ENCODE assay signal across 8 cellular contexts in genomic region chr15:75451674-75452363, GRCh38. TPM values are rescaled to one million over a fixed set of nuclear protein-coding genes. Genes with fewer than 3 reads are reported as not detected.
DNase-seq lines count a peak whose midpoint lies in the region; ATAC-seq and TF ChIP-seq lines count a peak whose summit lies in the region.

TSS of gene SIN3A (minus strand) at chr15:75451690. CDS start at chr15:75430375, 21,315 bp downstream.

- H3F3A ChIP-seq in SU-DHL-6 (ENCODE audit: insufficient read depth) = peaks cover 33% of the 10 kb centered on the region

- no peaks in the 10 kb centered on the region for H3K9me2 ChIP-seq in SU-DHL-6 (replicated peaks; ENCODE audit: insufficient read depth, low read length)

- POLR2A ChIA-PET in activated naive CD8-positive, alpha-beta T cell treated with anti-CD3 and anti-CD28 coated beads, Interleukin-2, amount 10 ng/mL, durations not matched to agents 7 days and 5 days (lab: Charles Lee) = interaction anchor here (0.5 to 7.5 kb wide), 26 partner anchors 9 to 1431 kb away, joined by 3 to 168 read pairs (median 4); partner anchors contain the start of genes ARID3B, COMMD4, IMP3 and MAN2C1

- H3K4me3 Mint-ChIP-seq in activated naive CD8-positive, alpha-beta T cell treated with anti-CD3 and anti-CD28 coated beads, Interleukin-2, amount 10 ng/mL, durations not matched to agents 7 days and 5 days = peak within 1 kb of the TSS; percentile 95
- peak within 1 kb of the TSS; percentile 99 for H3K4me3 Mint-ChIP-seq in osteocyte (ENCODE audit: unreplicated experiment)

- peak; percentile 47 for ATAC-seq in HG02678 (IDR thresholded peaks at IDR 0.05; ENCODE audit: unreplicated experiment)
- peak; percentile 56 for ATAC-seq in activated naive CD8-positive, alpha-beta T cell treated with anti-CD3 and anti-CD28 coated beads, Interleukin-2, amount 10 ng/mL, durations not matched to agents 7 days and 5 days (ENCODE audit: low read depth)

- TF ChIP-seq CTCF in GM06990 (IDR thresholded peaks at IDR 0.05; ENCODE audit: insufficient read depth, low read length, poor library complexity, severe bottlenecking) (no peak), SU-DHL-6 (IDR thresholded peaks at IDR 0.05; ENCODE audit: insufficient read depth, low read length, poor library complexity, severe bottlenecking) (no peak), osteocyte (IDR thresholded peaks at IDR 0.05) (no peak)

- H3K36me3 ChIP-seq in GM06990 (ENCODE audit: control insufficient read depth, insufficient read depth, low read length) (no peaks in the 10 kb centered on the region), SU-DHL-6 (ENCODE audit: low read length) (no peaks in the 10 kb centered on the region), thymus (ENCODE audit: control insufficient read depth, insufficient read depth) (peaks cover 9% of the 10 kb centered on the region)

- no peaks in the 10 kb centered on the region for H3K9me3 ChIP-seq in SU-DHL-6 (ENCODE audit: insufficient read depth, low read length)
- no peaks in the 10 kb centered on the region for H3K9me3 ChIP-seq in thymus (ENCODE audit: control insufficient read depth)

- H3K4me3 ChIP-seq in GM06990 (replicated peaks; ENCODE audit: low read depth, low read length) = peak within 1 kb of the TSS; percentile 97
- peak within 1 kb of the TSS; percentile 84 for H3K4me3 ChIP-seq in SU-DHL-6 (ENCODE audit: insufficient read depth, low read length, poor library complexity, severe bottlenecking)
- peak within 1 kb of the TSS; percentile 94 for H3K4me3 ChIP-seq in thymus (ENCODE audit: low read length)

- peaks cover 15% of the 10 kb centered on the region for H4K20me1 ChIP-seq in SU-DHL-6 (ENCODE audit: low read depth, low read length)

- no peaks in the 10 kb centered on the region for H3K27me3 Mint-ChIP-seq in activated naive CD8-positive, alpha-beta T cell treated with anti-CD3 and anti-CD28 coated beads, Interleukin-2, amount 10 ng/mL, durations not matched to agents 7 days and 5 days
- H3K27me3 Mint-ChIP-seq in osteocyte (ENCODE audit: unreplicated experiment) = no peaks in the 10 kb centered on the region

- peak within 1 kb of the TSS; percentile 96 for H3K27ac ChIP-seq in SU-DHL-6 (ENCODE audit: low read depth, low read length)
- H3K27ac ChIP-seq in thymus (ENCODE audit: low read depth) = peak within 1 kb of the TSS; percentile 100

- peak within 1 kb of the TSS; percentile 96 for H3K4me2 ChIP-seq in SU-DHL-6 (ENCODE audit: low read depth, low read length, poor library complexity, severe bottlenecking)

- H3K4me1 ChIP-seq in thymus (ENCODE audit: control insufficient read depth, insufficient read depth, low read length) = peaks cover 15% of the 10 kb centered on the region

- peaks cover 38% of the 10 kb centered on the region for H3K79me2 ChIP-seq in SU-DHL-6 (ENCODE audit: insufficient read depth, low read length)

- peak within 1 kb of the TSS; percentile 99 for H3K27ac Mint-ChIP-seq in activated naive CD8-positive, alpha-beta T cell treated with anti-CD3 and anti-CD28 coated beads, Interleukin-2, amount 10 ng/mL, durations not matched to agents 7 days and 5 days
- H3K27ac Mint-ChIP-seq in osteocyte (ENCODE audit: unreplicated experiment) = peak within 1 kb of the TSS; percentile 98

- intact Hi-C loops in head of caudate nucleus (cut with DNase I) = loop anchor here (10.0 kb wide), 2 partner anchors 123 to 193 kb away; partner anchors contain the start of genes IMP3, PTPN9 and SNX33

- no peaks in the 10 kb centered on the region for H3K27me3 ChIP-seq in GM06990 (replicated peaks; ENCODE audit: control insufficient read depth, insufficient read depth, low read length)
- no peaks in the 10 kb centered on the region for H3K27me3 ChIP-seq in SU-DHL-6 (ENCODE audit: low read length)
- no peaks in the 10 kb centered on the region for H3K27me3 ChIP-seq in thymus (ENCODE audit: control insufficient read depth, insufficient read depth)

- DNase-seq in GM06990 (ENCODE audit: extremely low read depth, insufficient read length) (peak; percentile 98), NCI-H128 (lab: John Stamatoyannopoulos, UW; ENCODE audit: unreplicated experiment) (peak; percentile 100), head of caudate nucleus (peak; percentile 97 to 100 (median 99)), osteocyte (ENCODE audit: extremely low spot score, unreplicated experiment) (peak; percentile 100)
- DNase-seq in activated naive CD8-positive, alpha-beta T cell treated with anti-CD3 and anti-CD28 coated beads, Interleukin-2, amount 10 ng/mL, durations not matched to agents 7 days and 5 days = peak; percentile 91

- H3K9me3 Mint-ChIP-seq in activated naive CD8-positive, alpha-beta T cell treated with anti-CD3 and anti-CD28 coated beads, Interleukin-2, amount 10 ng/mL, durations not matched to agents 7 days and 5 days = no peaks in the 10 kb centered on the region
- H3K9me3 Mint-ChIP-seq in osteocyte (ENCODE audit: unreplicated experiment) = no peaks in the 10 kb centered on the region

- WGBS in thymus = under 1% methylated on average over 39 of the region's 39 CpGs

- no peak within 1 kb of the TSS for H2AFZ ChIP-seq in SU-DHL-6 (ENCODE audit: low read depth, low read length, severe bottlenecking)

- H3K36me3 Mint-ChIP-seq in activated naive CD8-positive, alpha-beta T cell treated with anti-CD3 and anti-CD28 coated beads, Interleukin-2, amount 10 ng/mL, durations not matched to agents 7 days and 5 days = peaks cover 3% of the 10 kb centered on the region
- H3K36me3 Mint-ChIP-seq in osteocyte (ENCODE audit: unreplicated experiment) = peaks cover 2% of the 10 kb centered on the region

- H3K4me1 Mint-ChIP-seq in activated naive CD8-positive, alpha-beta T cell treated with anti-CD3 and anti-CD28 coated beads, Interleukin-2, amount 10 ng/mL, durations not matched to agents 7 days and 5 days = peaks cover 26% of the 10 kb centered on the region
- peaks cover 26% of the 10 kb centered on the region for H3K4me1 Mint-ChIP-seq in osteocyte (ENCODE audit: unreplicated experiment)

- peak within 1 kb of the TSS; percentile 92 for H3K9ac ChIP-seq in SU-DHL-6 (ENCODE audit: low read length)

RNA-seq across cellular contexts. Expression of gene SIN3A, which starts in this region (rescaled TPM):
- total RNA-seq in activated naive CD8-positive, alpha-beta T cell treated with anti-CD3 and anti-CD28 coated beads, Interleukin-2, amount 10 ng/mL, durations not matched to agents 7 days and 5 days = 100 to 1,000 TPM; 113 to 119 TPM
- total RNA-seq in osteocyte = 65.2 and 65.4 TPM in 2 replicates
- 18.4 TPM for polyA plus RNA-seq in thymus

Comparison
In these comparisons a context has a peak if more than half of its experiments do, and no peak if none do; other contexts are left out.
1. Peak in every context shown above with its lines: DNase-seq, ATAC-seq, H3K4me3 ChIP-seq and H3K27ac ChIP-seq.